In the genomic region with DNA sequence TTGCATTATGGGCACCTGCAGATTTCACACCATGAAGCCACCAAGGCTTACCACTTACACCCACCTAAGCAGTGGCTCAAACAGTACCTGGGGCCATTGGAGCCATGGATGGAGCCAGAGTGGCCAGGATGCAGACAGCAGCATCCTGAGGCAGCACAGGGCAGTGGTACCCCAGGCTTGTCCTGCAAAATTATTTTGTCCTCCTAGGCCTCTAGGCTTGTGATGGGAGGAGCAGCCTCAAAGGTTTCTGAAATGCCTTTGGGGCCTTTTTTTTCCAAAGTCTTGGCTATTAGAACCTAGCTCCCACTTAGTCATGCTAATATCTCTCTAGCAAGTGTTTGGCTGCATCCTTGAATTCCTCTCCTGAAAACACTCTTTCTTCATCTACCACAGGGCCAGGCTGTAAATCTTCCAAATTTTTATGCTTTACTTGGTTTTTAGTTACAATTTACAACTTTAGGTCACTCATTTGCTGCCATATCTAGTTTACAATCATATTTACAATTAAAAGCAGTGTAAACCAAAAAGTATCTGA, we compare ENCODE assay signal across 20 cellular contexts. TPM values are rescaled to one million over a fixed set of nuclear protein-coding genes. Genes with fewer than 3 reads are reported as not detected.
"Had no signal": no experiment of that assay in that cellular context is flagged by ENCODE, and none has a peak within 500 bp of the region (broad histone marks: within the 10 kb centered on the region; RNA-seq: fewer than 3 reads in every experiment).

No MANE protein-coding gene starts in this region.

- ATAC-seq: activated CD8-positive, alpha-beta T cell treated with anti-CD3 and anti-CD28 coated beads for 36 hours; activated T-cell treated with anti-CD3 and anti-CD28 coated beads, Interleukin-2, amount 50 U/mL, for 72 hours had no signal

- DNase-seq: activated CD4-positive, alpha-beta T cell treated with anti-CD3 and anti-CD28 coated beads for 4 hours; activated CD8-positive, alpha-beta memory T cell treated with anti-CD3 and anti-CD28 coated beads, Interleukin-2, amount 50 U/mL, for 4 hours; activated CD8-positive, alpha-beta T cell treated with anti-CD3 and anti-CD28 coated beads for 36 hours; activated gamma-delta T cell treated with Interleukin-2 at 50 U/mL for 16 hours; activated naive CD4-positive, alpha-beta T cell treated with anti-CD3 and anti-CD28 coated beads, Interleukin-2, amount 10 ng/mL, durations not matched to agents 7 days and 5 days; activated naive CD8-positive, alpha-beta T cell treated with anti-CD3 and anti-CD28 coated beads for 36 hours; activated T-cell treated with anti-CD3 and anti-CD28 coated beads, Interleukin-2, amount 50 U/mL, for 72 hours; anterior cingulate cortex; MM.1S; NCI-H1105; NCI-H1436; NCI-H1694 treated with DMSO at 0.1 percent for 48 hours; NCI-H2029 treated with DMSO at 0.1 percent for 48 hours; NCI-H510A treated with DMSO at 0.1 percent for 48 hours; NCI-H69; NK-92 treated with Interleukin-12 subunit alpha and Interleukin-12 subunit beta, amount 100 ng/mL, for 24 hours; SHP77 treated with DMSO at 0.1 percent for 48 hours; WERI-Rb-1 had no signal

- H3K27ac Mint-ChIP-seq: activated CD8-positive, alpha-beta T cell treated with anti-CD3 and anti-CD28 coated beads for 36 hours; activated naive CD4-positive, alpha-beta T cell treated with anti-CD3 and anti-CD28 coated beads, Interleukin-2, amount 10 ng/mL, durations not matched to agents 7 days and 5 days; activated naive CD8-positive, alpha-beta T cell treated with anti-CD3 and anti-CD28 coated beads for 36 hours; activated T-cell treated with anti-CD3 and anti-CD28 coated beads, Interleukin-2, amount 50 U/mL, for 72 hours; activated T-helper 2 cell treated with anti-CD3 and anti-CD28 coated beads, Interferon-gamma antibody, Interleukin-2, Interleukin-4, amounts not matched to agents 10 μg/mL and 5 μg/mL and 100 μg/mL, durations not matched to agents 14 hours and 24 hours and 36 hours had no signal

- H3K4me3 Mint-ChIP-seq: activated CD8-positive, alpha-beta T cell treated with anti-CD3 and anti-CD28 coated beads for 36 hours; activated naive CD4-positive, alpha-beta T cell treated with anti-CD3 and anti-CD28 coated beads, Interleukin-2, amount 10 ng/mL, durations not matched to agents 7 days and 5 days; activated naive CD8-positive, alpha-beta T cell treated with anti-CD3 and anti-CD28 coated beads for 36 hours; activated T-cell treated with anti-CD3 and anti-CD28 coated beads, Interleukin-2, amount 50 U/mL, for 72 hours had no signal

- H3K36me3 ChIP-seq: WERI-Rb-1 had no signal

- H3K27me3 Mint-ChIP-seq: activated CD8-positive, alpha-beta T cell treated with anti-CD3 and anti-CD28 coated beads for 36 hours; activated naive CD4-positive, alpha-beta T cell treated with anti-CD3 and anti-CD28 coated beads, Interleukin-2, amount 10 ng/mL, durations not matched to agents 7 days and 5 days; activated naive CD8-positive, alpha-beta T cell treated with anti-CD3 and anti-CD28 coated beads for 36 hours had no signal

- H3K36me3 Mint-ChIP-seq: activated naive CD4-positive, alpha-beta T cell treated with anti-CD3 and anti-CD28 coated beads, Interleukin-2, amount 10 ng/mL, durations not matched to agents 7 days and 5 days had no signal

- H3K27ac ChIP-seq: WERI-Rb-1 had no signal

- H3K9me3 Mint-ChIP-seq: activated naive CD4-positive, alpha-beta T cell treated with anti-CD3 and anti-CD28 coated beads, Interleukin-2, amount 10 ng/mL, durations not matched to agents 7 days and 5 days had no signal

RNA-seq across cellular contexts. Expression of gene TMC1, which starts 15.7 kb away (rescaled TPM):
- total RNA-seq: activated naive CD8-positive, alpha-beta T cell treated with anti-CD3 and anti-CD28 coated beads for 36 hours; activated T-helper 2 cell treated with anti-CD3 and anti-CD28 coated beads, Interferon-gamma antibody, Interleukin-2, Interleukin-4, amounts not matched to agents 10 μg/mL and 5 μg/mL and 100 μg/mL, durations not matched to agents 14 hours and 24 hours and 36 hours; T-helper 2 cell treated with Interferon-gamma antibody and Interleukin-4, amounts not matched to agents 100 ng/mL and 5 ng/mL, for 36 hours had no signal
